In the genomic region with DNA sequence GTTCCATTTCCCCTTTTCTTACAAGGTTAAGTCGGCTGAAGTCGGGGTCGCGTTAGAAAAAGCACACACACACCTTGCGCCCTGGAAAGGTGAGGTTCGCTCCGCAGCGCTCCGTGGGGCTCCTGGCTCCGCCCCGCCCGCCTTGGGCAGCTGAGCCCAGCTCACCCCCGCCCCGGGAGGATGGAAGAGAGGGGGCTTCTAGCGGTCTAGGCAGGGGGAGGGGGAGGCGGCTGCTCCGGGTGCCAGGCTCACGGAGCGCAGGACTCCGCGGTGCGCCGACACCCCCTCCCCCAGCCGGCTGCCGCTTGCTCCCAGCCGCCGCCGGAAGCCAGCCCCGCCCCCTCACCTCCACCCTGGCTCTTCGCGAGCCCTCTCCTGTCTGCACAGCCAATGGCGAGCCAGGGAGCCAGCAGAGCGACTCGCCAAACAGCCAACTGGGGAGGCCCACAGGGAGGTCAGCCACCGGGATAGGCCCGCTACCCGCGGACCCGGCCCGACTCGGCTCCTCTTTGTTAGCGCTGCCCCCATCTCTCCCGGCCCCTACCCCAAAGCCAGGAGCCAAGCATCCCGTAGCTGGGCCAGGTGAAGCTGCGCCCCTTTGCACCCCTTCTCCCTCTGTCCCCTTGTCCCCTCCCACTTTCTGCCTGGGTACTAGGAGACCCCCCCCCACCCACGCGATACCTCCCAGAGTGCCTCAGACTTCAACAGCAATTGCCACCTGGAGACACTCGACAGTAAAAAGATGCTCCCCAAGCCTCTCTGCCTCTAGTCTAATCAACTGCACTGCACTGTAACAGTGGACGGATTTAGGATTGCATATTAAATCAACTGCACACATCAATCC, we compare ENCODE assay signal across 8 cellular contexts. TPM values are rescaled to one million over a fixed set of nuclear protein-coding genes. Genes with fewer than 3 reads are reported as not detected.
A peak's percentile ranks its signal among the peaks of the same experiment; 100 is the strongest.
DNase-seq lines count a peak whose midpoint lies in the region; ATAC-seq and TF ChIP-seq lines count a peak whose summit lies in the region.

No MANE protein-coding gene starts in this region.

- peak overlapping the region; percentile 84 for H3K27ac ChIP-seq in lower lobe of right lung

- H3K27me3 ChIP-seq in lower lobe of right lung (ENCODE audit: low read depth), result no peaks in the 10 kb centered on the region

- intact Hi-C loops in lower lobe of right lung (cut with DNase I), result no loop called here

- peak overlapping the region; percentile 73 for H3K4me3 Mint-ChIP-seq in activated CD4-positive, alpha-beta memory T cell treated with anti-CD3 and anti-CD28 coated beads, Interleukin-2, amount 10 ng/mL, durations not matched to agents 7 days and 5 days

- H3K36me3 ChIP-seq in lower lobe of right lung, result no peaks in the 10 kb centered on the region

- peaks cover 40% of the 10 kb centered on the region for H3K4me1 ChIP-seq in lower lobe of right lung

- H3K27me3 Mint-ChIP-seq in activated CD4-positive, alpha-beta memory T cell treated with anti-CD3 and anti-CD28 coated beads, Interleukin-2, amount 10 ng/mL, durations not matched to agents 7 days and 5 days, result no peaks in the 10 kb centered on the region

- ATAC-seq in GM19438 (IDR thresholded peaks at IDR 0.05; ENCODE audit: low read depth, unreplicated experiment) (peak; percentile 95), HG03571 (IDR thresholded peaks at IDR 0.05; ENCODE audit: unreplicated experiment) (peak; percentile 96), lower lobe of right lung (peak; percentile 100)

- DNase-seq in CD1c-positive myeloid dendritic cell (ENCODE audit: extremely low spot score), result peak; percentile 97
- DNase-seq in NCI-H774 (lab: John Stamatoyannopoulos, UW), result peak; percentile 99
- DNase-seq in activated CD4-positive, alpha-beta memory T cell treated with anti-CD3 and anti-CD28 coated beads, Interleukin-2, amount 10 ng/mL, durations not matched to agents 7 days and 5 days, result peak; percentile 96
- peak; percentile 100 for DNase-seq in ecto neural progenitor cell (ENCODE audit: low spot score)
- DNase-seq in lower lobe of right lung, result peak; percentile 99
- DNase-seq in stimulated activated CD4-positive, alpha-beta T cell treated with anti-CD3 and anti-CD28 coated beads, TNF-alpha, amount 100 ng/mL, for 1 hour (ENCODE audit: low read depth in 3 of 3, low spot score in 1 of 3), result peak; percentile 86 to 92 (median 89)

- H3K9me3 ChIP-seq in lower lobe of right lung, result no peaks in the 10 kb centered on the region

- peaks cover 37% of the 10 kb centered on the region for H3K4me1 Mint-ChIP-seq in activated CD4-positive, alpha-beta memory T cell treated with anti-CD3 and anti-CD28 coated beads, Interleukin-2, amount 10 ng/mL, durations not matched to agents 7 days and 5 days

- POLR2A ChIA-PET in activated CD4-positive, alpha-beta memory T cell treated with anti-CD3 and anti-CD28 coated beads, Interleukin-2, amount 10 ng/mL, durations not matched to agents 7 days and 5 days (lab: Charles Lee), result interaction anchor here (0.6 to 1.8 kb wide), 5 partner anchors 30 to 480 kb away, joined by 3 to 6 read pairs (median 3); partner anchors contain the start of genes FAM222B, NEK8 and TLCD1

- no peak for TF ChIP-seq CTCF in lower lobe of right lung (IDR thresholded peaks at IDR 0.05)

- CTCF ChIA-PET in activated CD4-positive, alpha-beta memory T cell treated with anti-CD3 and anti-CD28 coated beads, Interleukin-2, amount 10 ng/mL, durations not matched to agents 7 days and 5 days (lab: Charles Lee), result interaction anchor here (1.0 to 3.8 kb wide), 5 partner anchors 11 to 86 kb away, joined by 3 to 31 read pairs (median 5); partner anchors contain the start of gene TLCD1

- peak overlapping the region; percentile 76 for H3K27ac Mint-ChIP-seq in activated CD4-positive, alpha-beta memory T cell treated with anti-CD3 and anti-CD28 coated beads, Interleukin-2, amount 10 ng/mL, durations not matched to agents 7 days and 5 days

- peak overlapping the region; percentile 79 for H3K4me3 ChIP-seq in lower lobe of right lung

- H3K9me3 Mint-ChIP-seq in activated CD4-positive, alpha-beta memory T cell treated with anti-CD3 and anti-CD28 coated beads, Interleukin-2, amount 10 ng/mL, durations not matched to agents 7 days and 5 days, result no peaks in the 10 kb centered on the region

- peaks cover 6% of the 10 kb centered on the region for H3K36me3 Mint-ChIP-seq in activated CD4-positive, alpha-beta memory T cell treated with anti-CD3 and anti-CD28 coated beads, Interleukin-2, amount 10 ng/mL, durations not matched to agents 7 days and 5 days (ENCODE audit: low read depth)

RNA-seq across cellular contexts. Expression of gene FAM222B, which starts 30.2 kb away (rescaled TPM):
- total RNA-seq in activated CD4-positive, alpha-beta memory T cell treated with anti-CD3 and anti-CD28 coated beads, Interleukin-2, amount 10 ng/mL, durations not matched to agents 7 days and 5 days, result 10 to 100 TPM; 15.5 to 17.1 TPM
- 21.7 TPM for total RNA-seq in lower lobe of right lung

RNA-seq across cellular contexts. Expression of gene ERAL1, which starts 42.5 kb away (rescaled TPM):
- total RNA-seq in activated CD4-positive, alpha-beta memory T cell treated with anti-CD3 and anti-CD28 coated beads, Interleukin-2, amount 10 ng/mL, durations not matched to agents 7 days and 5 days, result 10 to 100 TPM; 34.6 to 35.2 TPM
- 26.1 TPM for total RNA-seq in lower lobe of right lung

Comparison
In these comparisons a context has a peak if more than half of its experiments do, and no peak if none do; other contexts are left out.
1. Peak in every context shown above with its lines: DNase-seq, ATAC-seq, H3K4me3 ChIP-seq and H3K27ac ChIP-seq.